8 cellular contexts compared by ENCODE assay signal in genomic region chr10:110209926-110210662, GRCh38. TPM values are rescaled to one million over a fixed set of nuclear protein-coding genes. Genes with fewer than 3 reads are reported as not detected.
DNase-seq lines count a peak whose midpoint lies in the region; ATAC-seq and TF ChIP-seq lines count a peak whose summit lies in the region.

No MANE protein-coding gene starts in this region.

- peaks cover 15% of the 10 kb centered on the region for H3K27me3 Mint-ChIP-seq in CD8-positive, alpha-beta T cell (ENCODE audit: low read depth)
- H3K27me3 Mint-ChIP-seq in activated CD8-positive, alpha-beta T cell treated with anti-CD3 and anti-CD28 coated beads, Interleukin-2, amount 10 ng/mL, durations not matched to agents 7 days and 5 days (ENCODE audit: low read depth), result peaks cover 22% of the 10 kb centered on the region

- intact Hi-C loops in CD8-positive, alpha-beta T cell (cut with DNase I, micrococcal nuclease), result loop anchor here (1.0 to 10.0 kb wide), 10 partner anchors 53 to 707 kb away; partner anchors contain the start of genes ADD3 (in 1 of the 2), BBIP1 (in 1 of the 2), DUSP5 (in 1 of the 2) and SHOC2 (in 1 of the 2)
- intact Hi-C loops in testis (cut with DNase I; ENCODE audit: low total_unique reads), result no loop called here

- H3K9me3 Mint-ChIP-seq in CD8-positive, alpha-beta T cell, result no peaks in the 10 kb centered on the region
- no peaks in the 10 kb centered on the region for H3K9me3 Mint-ChIP-seq in activated CD8-positive, alpha-beta T cell treated with anti-CD3 and anti-CD28 coated beads, Interleukin-2, amount 10 ng/mL, durations not matched to agents 7 days and 5 days (ENCODE audit: insufficient read depth)

- H3K27ac Mint-ChIP-seq in CD8-positive, alpha-beta T cell, result peak overlapping the region; percentile 99
- H3K27ac Mint-ChIP-seq in activated CD8-positive, alpha-beta T cell treated with anti-CD3 and anti-CD28 coated beads, Interleukin-2, amount 10 ng/mL, durations not matched to agents 7 days and 5 days, result peak overlapping the region; percentile 85

- peak in 4 of 7 experiments; percentile 48 to 79 (median 60) for DNase-seq in CD8-positive, alpha-beta T cell
- DNase-seq in Jurkat, Clone E6-1 (ENCODE audit: low read depth, low spot score), result no peak
- no peak for DNase-seq in activated CD8-positive, alpha-beta T cell treated with anti-CD3 and anti-CD28 coated beads, Interleukin-2, amount 10 ng/mL, durations not matched to agents 7 days and 5 days
- DNase-seq in epithelial cell of prostate (ENCODE audit: low read depth, low spot score) (no peak), testis (no peak)

- H3K9ac ChIP-seq in mucosa of rectum (ENCODE audit: low read depth in 1 of 2, low read length in 2 of 2), result peak overlapping the region; percentile 85 to 88

- peak overlapping the region; percentile 95 for H3K4me3 Mint-ChIP-seq in CD8-positive, alpha-beta T cell
- peak overlapping the region; percentile 90 for H3K4me3 Mint-ChIP-seq in activated CD8-positive, alpha-beta T cell treated with anti-CD3 and anti-CD28 coated beads, Interleukin-2, amount 10 ng/mL, durations not matched to agents 7 days and 5 days

- 0% methylated on average over 22 to 49 of the region's 62 CpGs for whole genome bisulfite sequencing in testis, 2 donors

- no peak for TF ChIP-seq CTCF in CD8-positive, alpha-beta T cell (IDR thresholded peaks at IDR 0.05)
- TF ChIP-seq CTCF in testis (IDR thresholded peaks at IDR 0.05), result no peak

- H3K4me3 ChIP-seq in CD8-positive, alpha-beta T cell (ENCODE audit: low read depth, low read length), result peak overlapping the region; percentile 91
- peak overlapping the region; percentile 73 for H3K4me3 ChIP-seq in Jurkat, Clone E6-1 (ENCODE audit: low read length)
- H3K4me3 ChIP-seq in mucosa of rectum (ENCODE audit: low read length in 2 of 2) (peak overlapping the region; percentile 83 to 87), testis (peak overlapping the region; percentile 76 to 79)

- peak; percentile 29 for ATAC-seq in CD8-positive, alpha-beta T cell
- peak; percentile 12 for ATAC-seq in activated CD8-positive, alpha-beta T cell treated with anti-CD3 and anti-CD28 coated beads, Interleukin-2, amount 10 ng/mL, durations not matched to agents 7 days and 5 days
- no peak for ATAC-seq in GM19035 (IDR thresholded peaks at IDR 0.05; ENCODE audit: unreplicated experiment)
- ATAC-seq in GM18511 (IDR thresholded peaks at IDR 0.05; ENCODE audit: unreplicated experiment), result no peak

- H3K27me3 ChIP-seq in CD8-positive, alpha-beta T cell (ENCODE audit: insufficient read depth, low read length), result no peaks in the 10 kb centered on the region
- no peaks in the 10 kb centered on the region for H3K27me3 ChIP-seq in mucosa of rectum (ENCODE audit: control insufficient read depth in 2 of 2, insufficient read depth in 2 of 2, low read length in 2 of 2)
- H3K27me3 ChIP-seq in testis, result no peaks in the 10 kb centered on the region

- peaks cover 22% of the 10 kb centered on the region for H3K4me1 ChIP-seq in CD8-positive, alpha-beta T cell (ENCODE audit: insufficient read depth, low read length)
- H3K4me1 ChIP-seq in mucosa of rectum (ENCODE audit: control insufficient read depth in 2 of 2, insufficient read depth in 2 of 2, low read length in 2 of 2) (peaks cover 22 to 26% of the 10 kb centered on the region in 2 donors), testis (peaks cover 22% of the 10 kb centered on the region)

- H3K27ac ChIP-seq in CD8-positive, alpha-beta T cell (ENCODE audit: low read depth, low read length), result peak overlapping the region; percentile 90
- peak overlapping the region; percentile 75 for H3K27ac ChIP-seq in epithelial cell of prostate
- peak overlapping the region; percentile 86 to 87 for H3K27ac ChIP-seq in mucosa of rectum (ENCODE audit: low read depth in 2 of 2, low read length in 2 of 2)
- peak overlapping the region; percentile 75 to 95 for H3K27ac ChIP-seq in testis

- peaks cover 44% of the 10 kb centered on the region for H3K4me1 Mint-ChIP-seq in CD8-positive, alpha-beta T cell (ENCODE audit: low read depth)
- H3K4me1 Mint-ChIP-seq in activated CD8-positive, alpha-beta T cell treated with anti-CD3 and anti-CD28 coated beads, Interleukin-2, amount 10 ng/mL, durations not matched to agents 7 days and 5 days (ENCODE audit: low read depth), result peaks cover 51% of the 10 kb centered on the region

- no peaks in the 10 kb centered on the region for H3K9me3 ChIP-seq in CD8-positive, alpha-beta T cell (ENCODE audit: low read length)
- H3K9me3 ChIP-seq in mucosa of rectum (ENCODE audit: control insufficient read depth in 2 of 2, low read length in 2 of 2) (no peaks in the 10 kb centered on the region), testis (no peaks in the 10 kb centered on the region)

- CTCF ChIA-PET in CD8-positive, alpha-beta T cell (lab: Charles Lee), result interaction anchor here (0.9 to 9.6 kb wide), 12 partner anchors 10 to 300 kb away, joined by 3 to 87 read pairs (median 4); partner anchors contain the start of gene SMNDC1
- CTCF ChIA-PET in activated CD8-positive, alpha-beta T cell treated with anti-CD3 and anti-CD28 coated beads, Interleukin-2, amount 10 ng/mL, durations not matched to agents 7 days and 5 days (lab: Charles Lee), result interaction anchor here (0.9 to 11.5 kb wide), 10 partner anchors 10 to 133 kb away, joined by 3 to 89 read pairs (median 6); no protein-coding TSS in a partner anchor

- POLR2A ChIA-PET in CD8-positive, alpha-beta T cell (lab: Charles Lee), result interaction anchor here (0.6 to 6.2 kb wide), 20 partner anchors 10 to 709 kb away, joined by 3 to 77 read pairs (median 4); partner anchors contain the start of genes BBIP1, DUSP5, SHOC2 and SMNDC1
- POLR2A ChIA-PET in activated CD8-positive, alpha-beta T cell treated with anti-CD3 and anti-CD28 coated beads, Interleukin-2, amount 10 ng/mL, durations not matched to agents 7 days and 5 days (lab: Charles Lee), result interaction anchor here (0.6 to 5.2 kb wide), 8 partner anchors 10 to 201 kb away, joined by 3 to 29 read pairs (median 3); no protein-coding TSS in a partner anchor

- peaks cover 18% of the 10 kb centered on the region for H3K36me3 Mint-ChIP-seq in CD8-positive, alpha-beta T cell
- peaks cover 2% of the 10 kb centered on the region for H3K36me3 Mint-ChIP-seq in activated CD8-positive, alpha-beta T cell treated with anti-CD3 and anti-CD28 coated beads, Interleukin-2, amount 10 ng/mL, durations not matched to agents 7 days and 5 days (ENCODE audit: low read depth)

- TF ChIP-seq POLR2A in testis (IDR thresholded peaks at IDR 0.05), result no peak

- no peaks in the 10 kb centered on the region for H3K36me3 ChIP-seq in CD8-positive, alpha-beta T cell (ENCODE audit: insufficient read depth, low read length)
- H3K36me3 ChIP-seq in mucosa of rectum (ENCODE audit: control insufficient read depth in 2 of 2, insufficient read depth in 2 of 2, low read length in 2 of 2), result no peaks in the 10 kb centered on the region
- no peaks in the 10 kb centered on the region for H3K36me3 ChIP-seq in testis (ENCODE audit: low read depth, missing control alignments)

RNA-seq across cellular contexts. Expression of gene MXI1, which starts 2.7 kb away (rescaled TPM):
- 10 to 100 TPM; 55.3 to 57.0 TPM for total RNA-seq in CD8-positive, alpha-beta T cell
- 18.3 TPM for polyA plus RNA-seq in Jurkat, Clone E6-1 (2012; ENCODE audit: insufficient read depth, insufficient read length)
- 10 to 100 TPM; 11.3 to 12.3 TPM for total RNA-seq in activated CD8-positive, alpha-beta T cell treated with anti-CD3 and anti-CD28 coated beads, Interleukin-2, amount 10 ng/mL, durations not matched to agents 7 days and 5 days
- 10 to 100 TPM; 66.8 to 69.1 TPM for total RNA-seq in testis
- polyA plus RNA-seq in testis (ENCODE audit: insufficient read depth, low read depth, low replicate concordance), result 42.1 TPM

Comparison
In these comparisons a context has a peak if more than half of its experiments do, and no peak if none do; other contexts are left out.
1. ATAC-seq: peak in CD8-positive, alpha-beta T cell (single experiment) and activated CD8-positive, alpha-beta T cell treated with anti-CD3 and anti-CD28 coated beads, Interleukin-2, amount 10 ng/mL, durations not matched to agents 7 days and 5 days (single experiment); none in GM19035 (single experiment) and GM18511 (single experiment).
2. DNase-seq: peak in CD8-positive, alpha-beta T cell (4 of 7); none in Jurkat, Clone E6-1 (single experiment), activated CD8-positive, alpha-beta T cell treated with anti-CD3 and anti-CD28 coated beads, Interleukin-2, amount 10 ng/mL, durations not matched to agents 7 days and 5 days (single experiment), epithelial cell of prostate (single experiment) and testis (single experiment).
3. RNA of gene MXI1, which starts 2.7 kb away (total RNA-seq): 66.8 to 69.1 TPM in testis and 55.3 to 57.0 TPM in CD8-positive, alpha-beta T cell; 11.3 to 12.3 TPM in activated CD8-positive, alpha-beta T cell treated with anti-CD3 and anti-CD28 coated beads, Interleukin-2, amount 10 ng/mL, durations not matched to agents 7 days and 5 days; every median in the first group is over 4 times any median in the second.
4. Peak in every context shown above with its lines, with median percentiles within 50 percentile points of each other: H3K27ac ChIP-seq and H3K4me3 ChIP-seq.